Comparison of ENCODE assay signal across 8 cellular contexts in the genomic region with DNA sequence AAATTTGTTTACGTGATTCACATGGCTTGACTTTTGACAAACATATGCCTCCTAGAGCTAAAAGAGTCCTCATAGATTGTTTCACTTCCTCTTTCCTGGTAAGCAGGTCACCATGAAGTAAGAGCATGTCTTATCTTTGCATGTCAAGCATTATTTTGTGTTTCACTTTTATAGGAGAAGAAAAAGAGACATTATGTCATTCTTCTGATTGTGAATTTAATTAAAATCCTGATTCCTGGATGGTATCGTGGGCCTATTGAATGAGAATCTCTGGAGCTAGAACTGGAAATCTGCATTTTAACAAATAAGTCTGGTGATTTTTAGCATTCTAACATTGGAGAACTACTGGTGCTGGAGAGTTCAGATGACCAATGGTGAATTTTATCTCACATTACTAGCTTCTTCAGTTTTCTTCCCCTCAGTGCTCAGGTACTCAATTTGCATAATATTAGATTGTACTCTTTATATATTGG.
A peak's percentile ranks its signal among the peaks of the same experiment; 100 is the strongest.
DNase-seq lines count a peak whose midpoint lies in the region; ATAC-seq and TF ChIP-seq lines count a peak whose summit lies in the region.

No MANE protein-coding gene starts in this region.

- intact Hi-C loops in ascending aorta (cut with DNase I): no loop called here

- ATAC-seq in GM18508 (IDR thresholded peaks at IDR 0.05; ENCODE audit: insufficient read depth, unreplicated experiment) (peak; percentile 97), GM21576 (IDR thresholded peaks at IDR 0.05; ENCODE audit: unreplicated experiment) (peak; percentile 97), HG03558 (IDR thresholded peaks at IDR 0.05; ENCODE audit: extremely low read depth, unreplicated experiment) (peak; percentile 97)

- no peaks in the 10 kb centered on the region for H3K27me3 ChIP-seq in ascending aorta

- H3K27ac ChIP-seq in ascending aorta: no peak overlapping the region

- no peak for TF ChIP-seq CTCF in ascending aorta (IDR thresholded peaks at IDR 0.05)

- no peaks in the 10 kb centered on the region for H3K36me3 ChIP-seq in ascending aorta

- no peaks in the 10 kb centered on the region for H3K4me1 ChIP-seq in ascending aorta

- H3K9me3 ChIP-seq in ascending aorta: no peaks in the 10 kb centered on the region

- in situ Hi-C loops in ACHN (cut with HindIII; ENCODE audit: low pct_ligation_motif_present, low pct_unique_long_range_greater_than_20kb, low sequenced_read_pairs): no loop called here

- DNase-seq in globus pallidus (ENCODE audit: low spot score) (peak; percentile 33), DMS 273 treated with DMSO at 0.1 percent for 48 hours (lab: John Stamatoyannopoulos, UW) (no peak), DMS153 treated with DMSO at 0.1 percent for 48 hours (lab: John Stamatoyannopoulos, UW; ENCODE audit: unreplicated experiment) (no peak), ACHN (no peak), ascending aorta (ENCODE audit: low spot score in 2 of 2) (no peak)

- H3K4me3 ChIP-seq in ascending aorta: no peak overlapping the region
